ENCODE assay signal across 2 cellular contexts in genomic region chr3:64240959-64241358, GRCh38.
TF ChIP-seq lines count a peak whose summit lies in the region.

No MANE protein-coding gene starts in this region.

TF ChIP-seq in A549, 52 proteins besides CTCF, POLR2A, EP300 and RAD21:
- TF ChIP-seq ATOH8 (CRISPR knock-in tag; IDR thresholded peaks at IDR 0.05; ENCODE audit: low read depth), result no peak
- TF ChIP-seq CBX2 (IDR thresholded peaks at IDR 0.05; ENCODE audit: borderline replicate concordance, low read depth), result no peak
- TF ChIP-seq SMC3 (IDR thresholded peaks at IDR 0.05), result no peak
- TF ChIP-seq TFCP2L1 (CRISPR knock-in tag; IDR thresholded peaks at IDR 0.05), result no peak
- no peak for TF ChIP-seq ZSCAN20 (CRISPR knock-in tag; IDR thresholded peaks at IDR 0.05)
- TF ChIP-seq CEBPB (IDR thresholded peaks at IDR 0.05), result no peak
- no peak for TF ChIP-seq RCOR1 (IDR thresholded peaks at IDR 0.05; ENCODE audit: low read depth, low read length)
- TF ChIP-seq ZC3H11A (IDR thresholded peaks at IDR 0.05), result no peak
- no peak for TF ChIP-seq HOXB5 (CRISPR knock-in tag; IDR thresholded peaks at IDR 0.05)
- TF ChIP-seq FOXS1 (CRISPR knock-in tag; IDR thresholded peaks at IDR 0.05), result no peak
- TF ChIP-seq, protein P1, sequence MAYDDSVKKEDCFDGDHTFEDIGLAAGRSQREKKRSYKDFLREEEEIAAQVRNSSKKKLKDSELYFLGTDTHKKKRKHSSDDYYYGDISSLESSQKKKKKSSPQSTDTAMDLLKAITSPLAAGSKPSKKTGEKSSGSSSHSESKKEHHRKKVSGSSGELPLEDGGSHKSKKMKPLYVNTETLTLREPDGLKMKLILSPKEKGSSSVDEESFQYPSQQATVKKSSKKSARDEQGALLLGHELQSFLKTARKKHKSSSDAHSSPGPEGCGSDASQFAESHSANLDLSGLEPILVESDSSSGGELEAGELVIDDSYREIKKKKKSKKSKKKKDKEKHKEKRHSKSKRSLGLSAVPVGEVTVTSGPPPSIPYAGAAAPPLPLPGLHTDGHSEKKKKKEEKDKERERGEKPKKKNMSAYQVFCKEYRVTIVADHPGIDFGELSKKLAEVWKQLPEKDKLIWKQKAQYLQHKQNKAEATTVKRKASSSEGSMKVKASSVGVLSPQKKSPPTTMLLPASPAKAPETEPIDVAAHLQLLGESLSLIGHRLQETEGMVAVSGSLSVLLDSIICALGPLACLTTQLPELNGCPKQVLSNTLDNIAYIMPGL (CRISPR knock-in tag; IDR thresholded peaks at IDR 0.05; ENCODE audit: borderline replicate concordance), result no peak
- no peak for TF ChIP-seq GATA3 (IDR thresholded peaks at IDR 0.05; ENCODE audit: borderline replicate concordance)
- no peak for TF ChIP-seq NR3C1 (IDR thresholded peaks at IDR 0.05)
- no peak for TF ChIP-seq EHMT2 (IDR thresholded peaks at IDR 0.05; ENCODE audit: low read depth)
- no peak for TF ChIP-seq HDAC2 (IDR thresholded peaks at IDR 0.05)

TF ChIP-seq in GM12878, 131 proteins besides CTCF, POLR2A, EP300 and RAD21:
- TF ChIP-seq, protein P2, sequence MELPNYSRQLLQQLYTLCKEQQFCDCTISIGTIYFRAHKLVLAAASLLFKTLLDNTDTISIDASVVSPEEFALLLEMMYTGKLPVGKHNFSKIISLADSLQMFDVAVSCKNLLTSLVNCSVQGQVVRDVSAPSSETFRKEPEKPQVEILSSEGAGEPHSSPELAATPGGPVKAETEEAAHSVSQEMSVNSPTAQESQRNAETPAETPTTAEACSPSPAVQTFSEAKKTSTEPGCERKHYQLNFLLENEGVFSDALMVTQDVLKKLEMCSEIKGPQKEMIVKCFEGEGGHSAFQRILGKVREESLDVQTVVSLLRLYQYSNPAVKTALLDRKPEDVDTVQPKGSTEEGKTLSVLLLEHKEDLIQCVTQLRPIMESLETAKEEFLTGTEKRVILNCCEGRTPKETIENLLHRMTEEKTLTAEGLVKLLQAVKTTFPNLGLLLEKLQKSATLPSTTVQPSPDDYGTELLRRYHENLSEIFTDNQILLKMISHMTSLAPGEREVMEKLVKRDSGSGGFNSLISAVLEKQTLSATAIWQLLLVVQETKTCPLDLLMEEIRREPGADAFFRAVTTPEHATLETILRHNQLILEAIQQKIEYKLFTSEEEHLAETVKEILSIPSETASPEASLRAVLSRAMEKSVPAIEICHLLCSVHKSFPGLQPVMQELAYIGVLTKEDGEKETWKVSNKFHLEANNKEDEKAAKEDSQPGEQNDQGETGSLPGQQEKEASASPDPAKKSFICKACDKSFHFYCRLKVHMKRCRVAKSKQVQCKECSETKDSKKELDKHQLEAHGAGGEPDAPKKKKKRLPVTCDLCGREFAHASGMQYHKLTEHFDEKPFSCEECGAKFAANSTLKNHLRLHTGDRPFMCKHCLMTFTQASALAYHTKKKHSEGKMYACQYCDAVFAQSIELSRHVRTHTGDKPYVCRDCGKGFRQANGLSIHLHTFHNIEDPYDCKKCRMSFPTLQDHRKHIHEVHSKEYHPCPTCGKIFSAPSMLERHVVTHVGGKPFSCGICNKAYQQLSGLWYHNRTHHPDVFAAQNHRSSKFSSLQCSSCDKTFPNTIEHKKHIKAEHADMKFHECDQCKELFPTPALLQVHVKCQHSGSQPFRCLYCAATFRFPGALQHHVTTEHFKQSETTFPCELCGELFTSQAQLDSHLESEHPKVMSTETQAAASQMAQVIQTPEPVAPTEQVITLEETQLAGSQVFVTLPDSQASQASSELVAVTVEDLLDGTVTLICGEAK (IDR thresholded peaks at IDR 0.05; ENCODE audit: borderline replicate concordance), result peak; percentile 52; the same call in 1 of the 2 replicates
- TF ChIP-seq SMAD5 (IDR thresholded peaks at IDR 0.05; ENCODE audit: low read depth), result no peak
